Comparison of ENCODE assay signal across 2 cellular contexts in genomic region chr1:9665193-9665592, GRCh38.
TF ChIP-seq lines count a peak whose summit lies in the region.

No MANE protein-coding gene starts in this region.

TF ChIP-seq in K562, 482 proteins besides CTCF, POLR2A, EP300 and RAD21:
- TF ChIP-seq GABPB2 (CRISPR knock-in tag; conservative IDR thresholded peaks at IDR 0.05) (no peak), ZNF3 (CRISPR knock-in tag; IDR thresholded peaks at IDR 0.05) (no peak), CBFA2T2 (conservative IDR thresholded peaks at IDR 0.05) (no peak), SMAD2 (IDR thresholded peaks at IDR 0.05; ENCODE audit: low read depth, low read length) (no peak), HIVEP1 (CRISPR knock-in tag; IDR thresholded peaks at IDR 0.05) (no peak), CCNT2 (IDR thresholded peaks at IDR 0.05; ENCODE audit: borderline replicate concordance, extremely low read depth, insufficient read length, low read depth, low read length) (no peak), ZNF431 (CRISPR knock-in tag; IDR thresholded peaks at IDR 0.05) (no peak), ELF2 (CRISPR knock-in tag; IDR thresholded peaks at IDR 0.05) (no peak), MLLT1 (IDR thresholded peaks at IDR 0.05) (no peak), POLR2AphosphoS5 (IDR thresholded peaks at IDR 0.05; ENCODE audit: control insufficient read depth, insufficient read depth, low read depth, low read length) (no peak), NFIC (IDR thresholded peaks at IDR 0.05) (no peak)
- TF ChIP-seq, protein P1, sequence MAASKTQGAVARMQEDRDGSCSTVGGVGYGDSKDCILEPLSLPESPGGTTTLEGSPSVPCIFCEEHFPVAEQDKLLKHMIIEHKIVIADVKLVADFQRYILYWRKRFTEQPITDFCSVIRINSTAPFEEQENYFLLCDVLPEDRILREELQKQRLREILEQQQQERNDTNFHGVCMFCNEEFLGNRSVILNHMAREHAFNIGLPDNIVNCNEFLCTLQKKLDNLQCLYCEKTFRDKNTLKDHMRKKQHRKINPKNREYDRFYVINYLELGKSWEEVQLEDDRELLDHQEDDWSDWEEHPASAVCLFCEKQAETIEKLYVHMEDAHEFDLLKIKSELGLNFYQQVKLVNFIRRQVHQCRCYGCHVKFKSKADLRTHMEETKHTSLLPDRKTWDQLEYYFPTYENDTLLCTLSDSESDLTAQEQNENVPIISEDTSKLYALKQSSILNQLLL (CRISPR knock-in tag; IDR thresholded peaks at IDR 0.05; ENCODE audit: borderline replicate concordance), result no peak
- TF ChIP-seq, protein P2, sequence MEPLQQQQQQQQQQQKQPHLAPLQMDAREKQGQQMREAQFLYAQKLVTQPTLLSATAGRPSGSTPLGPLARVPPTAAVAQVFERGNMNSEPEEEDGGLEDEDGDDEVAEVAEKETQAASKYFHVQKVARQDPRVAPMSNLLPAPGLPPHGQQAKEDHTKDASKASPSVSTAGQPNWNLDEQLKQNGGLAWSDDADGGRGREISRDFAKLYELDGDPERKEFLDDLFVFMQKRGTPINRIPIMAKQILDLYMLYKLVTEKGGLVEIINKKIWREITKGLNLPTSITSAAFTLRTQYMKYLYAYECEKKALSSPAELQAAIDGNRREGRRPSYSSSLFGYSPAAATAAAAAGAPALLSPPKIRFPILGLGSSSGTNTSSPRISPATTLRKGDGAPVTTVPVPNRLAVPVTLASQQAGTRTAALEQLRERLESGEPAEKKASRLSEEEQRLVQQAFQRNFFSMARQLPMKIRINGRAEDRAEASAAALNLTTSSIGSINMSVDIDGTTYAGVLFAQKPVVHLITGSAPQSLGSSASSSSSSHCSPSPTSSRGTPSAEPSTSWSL (CRISPR knock-in tag; IDR thresholded peaks at IDR 0.05; ENCODE audit: borderline replicate concordance), result no peak

TF ChIP-seq in GM12891, 5 proteins besides CTCF, POLR2A, EP300 and RAD21:
- TF ChIP-seq POU2F2 (IDR thresholded peaks at IDR 0.05; ENCODE audit: low read depth, low read length) (no peak), TAF1 (IDR thresholded peaks at IDR 0.05; ENCODE audit: low read depth, low read length) (no peak), POLR2AphosphoS5 (IDR thresholded peaks at IDR 0.05; ENCODE audit: low read depth, low read length) (no peak), PAX5 (IDR thresholded peaks at IDR 0.05; ENCODE audit: insufficient read depth, low read length, severe bottlenecking) (no peak), SPI1 (IDR thresholded peaks at IDR 0.05; ENCODE audit: low read depth, low read length) (no peak)
